In the genomic region with DNA sequence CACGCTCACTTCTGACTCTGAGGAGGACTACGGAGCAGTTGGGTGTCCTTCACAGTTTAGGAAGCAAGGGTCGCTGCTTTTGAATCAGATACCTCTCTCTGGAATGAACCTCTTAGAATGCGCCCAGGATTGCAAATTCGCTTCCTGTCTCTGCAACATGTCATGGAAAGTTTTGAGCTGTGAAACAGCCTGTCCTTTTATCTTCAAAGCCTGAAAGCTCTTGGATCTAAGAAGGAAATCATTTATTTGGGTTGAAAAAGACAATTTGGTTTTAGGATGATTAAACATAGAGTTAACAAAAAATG, we compare ENCODE assay signal across 15 cellular contexts.
A peak's percentile ranks its signal among the peaks of the same experiment; 100 is the strongest.
DNase-seq lines count a peak whose midpoint lies in the region; ATAC-seq and TF ChIP-seq lines count a peak whose summit lies in the region.
"Had no signal": no experiment of that assay in that cellular context is flagged by ENCODE, and none has a peak within 500 bp of the region (broad histone marks: within the 10 kb centered on the region; RNA-seq: fewer than 3 reads in every experiment).

No MANE protein-coding gene starts in this region.

- H2BK5ac ChIP-seq in IMR-90 (ENCODE audit: low read depth, low read length, poor library complexity, severe bottlenecking) (no peak overlapping the region), neuronal stem cell (ENCODE audit: low read length) (no peak overlapping the region)

- CTCF ChIA-PET in IMR-90 (lab: Yijun Ruan, JAX), result interaction anchor here (0.6 kb wide), 1 partner anchor 1360 kb away, joined by 3 read pairs; no protein-coding TSS in a partner anchor

- H3K9me3 ChIP-seq in IMR-90 (ENCODE audit: control insufficient read depth, insufficient read depth, low read length) (no peaks in the 10 kb centered on the region), neuronal stem cell (replicated peaks in 1 of 2; ENCODE audit: control insufficient read depth in 2 of 2, insufficient read depth in 1 of 2, low read depth in 1 of 2, low read length in 2 of 2) (no peaks in the 10 kb centered on the region)
- H3K9me3 ChIP-seq: BE2C, HAP-1 had no signal

- no peak for TF ChIP-seq POLR2A in IMR-90 (IDR thresholded peaks at IDR 0.05; ENCODE audit: low read depth, low read length)

- ATAC-seq in IMR-90 (ENCODE audit: low read depth) (no peak), GM21528 (IDR thresholded peaks at IDR 0.05; ENCODE audit: low FRiP score, unreplicated experiment) (no peak)

- H3K4me3 ChIP-seq in AG10803 (ENCODE audit: low read length) (peak overlapping the region; percentile 7), IMR-90 (ENCODE audit: insufficient read depth, low read depth, low read length) (no peak overlapping the region), fibroblast of villous mesenchyme (ENCODE audit: low read depth, low read length) (peak overlapping the region; percentile 14), neuronal stem cell (ENCODE audit: low read length in 2 of 2) (no peak overlapping the region)
- H3K4me3 ChIP-seq: HAP-1 had no signal

- dilution Hi-C loops in IMR-90 (cut with HindIII; ENCODE audit: low sequenced_read_pairs, unreplicated experiment), result no loop called here

- no peak overlapping the region for H2AK9ac ChIP-seq in IMR-90 (replicated peaks; ENCODE audit: low read depth, low read length, poor library complexity)

- H3K4ac ChIP-seq in IMR-90 (ENCODE audit: low read depth, low read length), result no peak overlapping the region
- H3K4ac ChIP-seq in neuronal stem cell (ENCODE audit: low read length), result no peak overlapping the region

- no peak overlapping the region for H2BK12ac ChIP-seq in neuronal stem cell (ENCODE audit: low read length)

- no peak overlapping the region for H2BK20ac ChIP-seq in IMR-90 (ENCODE audit: low read depth, low read length)

- H3K27me3 ChIP-seq in IMR-90 (ENCODE audit: control insufficient read depth, insufficient read depth, low read length) (no peaks in the 10 kb centered on the region), neuronal stem cell (ENCODE audit: control insufficient read depth in 3 of 3, insufficient read depth in 3 of 3, low read depth in 1 of 3, low read length in 3 of 3) (no peaks in the 10 kb centered on the region)
- H3K27me3 ChIP-seq: BE2C had no signal

- no peak overlapping the region for H4K91ac ChIP-seq in IMR-90 (ENCODE audit: insufficient read depth, low read depth, low read length)
- no peak overlapping the region for H4K91ac ChIP-seq in neuronal stem cell (ENCODE audit: low read depth, low read length, poor library complexity)

- H3K18ac ChIP-seq in IMR-90 (ENCODE audit: low read depth, low read length) (no peak overlapping the region), neuronal stem cell (ENCODE audit: low read length) (no peak overlapping the region)

- H2AK5ac ChIP-seq in IMR-90 (ENCODE audit: low read depth, low read length) (no peak overlapping the region), neuronal stem cell (ENCODE audit: low read depth, low read length) (no peak overlapping the region)

- H3K4me1 ChIP-seq in IMR-90 (ENCODE audit: control insufficient read depth, insufficient read depth, low read length), result no peaks in the 10 kb centered on the region
- peaks cover 1 to 4% of the 10 kb centered on the region in 2 donors for H3K4me1 ChIP-seq in neuronal stem cell (ENCODE audit: control insufficient read depth in 2 of 2, insufficient read depth in 1 of 2, low read depth in 1 of 2, low read length in 2 of 2)
- H3K4me1 ChIP-seq: BE2C, HAP-1 had no signal

- TF ChIP-seq RAD21 in IMR-90 (IDR thresholded peaks at IDR 0.05; ENCODE audit: low read length), result no peak

- POLR2A ChIA-PET in IMR-90 (lab: Charles Lee; ENCODE audit: unreplicated experiment), result no interaction called here

- no peaks in the 10 kb centered on the region for H3K79me1 ChIP-seq in IMR-90 (ENCODE audit: low read depth in 1 of 2, low read length in 2 of 2)
- no peaks in the 10 kb centered on the region for H3K79me1 ChIP-seq in neuronal stem cell (ENCODE audit: low read depth, low read length)

- BruUV-seq in IMR-90 (replicated peaks; lab: Mats Ljungman, UMichigan), result no TSS peak

- no peak overlapping the region for H3K23ac ChIP-seq in IMR-90 (ENCODE audit: low read depth, low read length)
- H3K23ac ChIP-seq in neuronal stem cell (ENCODE audit: low read depth, low read length, poor library complexity), result no peak overlapping the region

- H4K8ac ChIP-seq in IMR-90 (ENCODE audit: low read depth in 2 of 2, low read length in 2 of 2) (no peak overlapping the region), neuronal stem cell (ENCODE audit: low read depth, low read length) (no peak overlapping the region)

- H4K5ac ChIP-seq in IMR-90 (ENCODE audit: low read depth, low read length), result no peak overlapping the region

- H3K27ac ChIP-seq in IMR-90 (ENCODE audit: insufficient read depth, low read length), result no peak overlapping the region
- H3K27ac ChIP-seq in neuronal stem cell (replicated peaks; ENCODE audit: low read length), result no peak overlapping the region

- H3K4me2 ChIP-seq in IMR-90 (ENCODE audit: low read depth, low read length), result no peak overlapping the region
- H3K4me2 ChIP-seq in neuronal stem cell (ENCODE audit: insufficient read depth, low read length, poor library complexity, severe bottlenecking), result no peak overlapping the region

- no peak overlapping the region for H3K9ac ChIP-seq in IMR-90 (ENCODE audit: low read depth, low read length)
- H3K9ac ChIP-seq in neuronal stem cell (ENCODE audit: low read depth, low read length, poor library complexity), result no peak overlapping the region

- no peak overlapping the region for H3K56ac ChIP-seq in IMR-90 (ENCODE audit: extremely low read depth, insufficient read depth, low read length)

- H4K20me1 ChIP-seq in IMR-90 (ENCODE audit: insufficient read depth, low read length), result no peaks in the 10 kb centered on the region

- TF ChIP-seq CTCF in AG10803 (conservative IDR thresholded peaks at IDR 0.05; ENCODE audit: low read length), result no peak
- no peak for TF ChIP-seq CTCF in IMR-90 (conservative IDR thresholded peaks at IDR 0.05; ENCODE audit: low read depth, low read length)
- TF ChIP-seq CTCF in fibroblast of villous mesenchyme (IDR thresholded peaks at IDR 0.05; ENCODE audit: insufficient read depth, low read depth, low read length), result no peak

- no peak for DNase-seq in AG10803 (ENCODE audit: low read depth)
- no peak for DNase-seq in IMR-90
- peak; percentile 68 for DNase-seq in fibroblast of villous mesenchyme (ENCODE audit: low read depth)
- DNase-seq in neuronal stem cell (ENCODE audit: low spot score), result no peak
- no peak for DNase-seq in kidney tubule cell (ENCODE audit: low spot score)
- no peak for DNase-seq in NCI-H748 (lab: John Stamatoyannopoulos, UW; ENCODE audit: unreplicated experiment)
- DNase-seq in NCI-H146 treated with DMSO at 0.1 percent for 48 hours (lab: John Stamatoyannopoulos, UW; ENCODE audit: unreplicated experiment), result no peak
- DNase-seq: BE2C; CD8-positive, alpha-beta memory T cell; DMS79 treated with DMSO at 0.1 percent for 48 hours; NCI-H1436; NCI-H2081; NCI-H774 had no signal

- H2BK15ac ChIP-seq in IMR-90 (ENCODE audit: low read depth, low read length), result no peak overlapping the region
- no peak overlapping the region for H2BK15ac ChIP-seq in neuronal stem cell (ENCODE audit: low read length)

- no peak overlapping the region for H3K14ac ChIP-seq in IMR-90 (replicated peaks; ENCODE audit: low read depth, low read length)
- H3K14ac ChIP-seq in neuronal stem cell (ENCODE audit: low read length), result no peak overlapping the region

- 83% methylated on average over 1 of the region's 5 CpGs; no CpG with 5 or more reads in 1 of the 2 experiments for WGBS in IMR-90 (ENCODE audit: extremely low coverage in 2 of 2, insufficient read length in 1 of 2), 2 experiments
- WGBS in neuronal stem cell (ENCODE audit: extremely low coverage in 2 of 2, insufficient read length in 2 of 2, insufficient replicate concordance in 1 of 2), 2 donors, result no CpG with 5 or more reads among the region's 5 CpGs

- H2BK120ac ChIP-seq in IMR-90 (ENCODE audit: low read depth, low read length) (no peak overlapping the region), neuronal stem cell (ENCODE audit: low read depth, low read length) (no peak overlapping the region)

- in situ Hi-C loops in IMR-90 (cut with MboI; ENCODE audit: low sequenced_read_pairs), result no loop called here

- H2AFZ ChIP-seq in IMR-90 (replicated peaks; ENCODE audit: low read length, poor library complexity), result peak overlapping the region; percentile 52
- H2AFZ ChIP-seq in neuronal stem cell (ENCODE audit: low read length), result peak overlapping the region; percentile 47

- intact Hi-C loops in IMR-90 (cut with micrococcal nuclease), result no loop called here

- H3K36me3 ChIP-seq in IMR-90 (ENCODE audit: control insufficient read depth, insufficient read depth, low read length) (no peaks in the 10 kb centered on the region), neuronal stem cell (replicated peaks in 1 of 2; ENCODE audit: control insufficient read depth in 2 of 2, insufficient read depth in 2 of 2, low read length in 2 of 2) (no peaks in the 10 kb centered on the region)
- H3K36me3 ChIP-seq: BE2C, HAP-1 had no signal

- H3K9me1 ChIP-seq in IMR-90 (ENCODE audit: insufficient read depth, low read length), result no peaks in the 10 kb centered on the region

TF ChIP-seq in IMR-90, 13 proteins besides CTCF, POLR2A, EP300 and RAD21 (continues in another document):
- TF ChIP-seq NFE2L2 (IDR thresholded peaks at IDR 0.05; ENCODE audit: low read depth, low read length), result no peak
- TF ChIP-seq SMC3 (IDR thresholded peaks at IDR 0.05; ENCODE audit: low read depth, low read length), result no peak
- TF ChIP-seq, protein P1, sequence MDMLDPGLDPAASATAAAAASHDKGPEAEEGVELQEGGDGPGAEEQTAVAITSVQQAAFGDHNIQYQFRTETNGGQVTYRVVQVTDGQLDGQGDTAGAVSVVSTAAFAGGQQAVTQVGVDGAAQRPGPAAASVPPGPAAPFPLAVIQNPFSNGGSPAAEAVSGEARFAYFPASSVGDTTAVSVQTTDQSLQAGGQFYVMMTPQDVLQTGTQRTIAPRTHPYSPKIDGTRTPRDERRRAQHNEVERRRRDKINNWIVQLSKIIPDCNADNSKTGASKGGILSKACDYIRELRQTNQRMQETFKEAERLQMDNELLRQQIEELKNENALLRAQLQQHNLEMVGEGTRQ (IDR thresholded peaks at IDR 0.05; ENCODE audit: low read depth, low read length), result no peak
- no peak for TF ChIP-seq RFX5 (IDR thresholded peaks at IDR 0.05; ENCODE audit: low read depth, low read length)
- no peak for TF ChIP-seq MXI1 (IDR thresholded peaks at IDR 0.05; ENCODE audit: borderline replicate concordance, low read depth, low read length)
- no peak for TF ChIP-seq CEBPB (IDR thresholded peaks at IDR 0.05; ENCODE audit: low read depth, low read length)
- no peak for TF ChIP-seq FOS (IDR thresholded peaks at IDR 0.05; ENCODE audit: low read depth, low read length)
- no peak for TF ChIP-seq MAFK (IDR thresholded peaks at IDR 0.05; ENCODE audit: low read depth, low read length)
- TF ChIP-seq CHD1 (IDR thresholded peaks at IDR 0.05; ENCODE audit: low read depth, low read length), result no peak

Comparison
In these comparisons a context has a peak if more than half of its experiments do, and no peak if none do; other contexts are left out.
1. H3K4me3 ChIP-seq: peak in AG10803 (single experiment) and fibroblast of villous mesenchyme (single experiment); none in IMR-90 (single experiment) and neuronal stem cell (0 of 2).